In genomic region chr19:49803529-49803856, GRCh38 we compare ENCODE assay signal across 15 cellular contexts. TPM values are rescaled to one million over a fixed set of nuclear protein-coding genes. Genes with fewer than 3 reads are reported as not detected.
"Had no signal": no experiment of that assay in that cellular context is flagged by ENCODE, and none has a peak within 500 bp of the region (broad histone marks: within the 10 kb centered on the region; RNA-seq: fewer than 3 reads in every experiment).

No MANE protein-coding gene starts in this region.

- ATAC-seq: activated CD4-positive, alpha-beta T cell treated with anti-CD3 and anti-CD28 coated beads for 36 hours; stimulated activated memory B cell treated with anti-CD40 and anti-IgM and Interleukin-4, amounts not matched to agents 10 μg/mL and 1 μg/mL and 100 μg/mL, for 72 hours had no signal

- H3K9me3 Mint-ChIP-seq: immature natural killer cell; naive B cell; stimulated activated memory B cell treated with anti-CD40 and anti-IgM and Interleukin-4, amounts not matched to agents 10 μg/mL and 1 μg/mL and 100 μg/mL, for 72 hours; T-helper 2 cell treated with Interferon-gamma antibody and Interleukin-4, amounts not matched to agents 5 μg/mL and 100 μg/mL, for 36 hours had no signal

- H3K4me3 Mint-ChIP-seq: activated CD4-positive, alpha-beta T cell treated with anti-CD3 and anti-CD28 coated beads for 36 hours; activated naive CD8-positive, alpha-beta T cell; immature natural killer cell; naive B cell; stimulated activated memory B cell treated with anti-CD40 and anti-IgM and Interleukin-4, amounts not matched to agents 10 μg/mL and 1 μg/mL and 100 μg/mL, for 72 hours; T-helper 2 cell treated with Interferon-gamma antibody and Interleukin-4, amounts not matched to agents 5 μg/mL and 100 μg/mL, for 36 hours had no signal

- H3K27me3 Mint-ChIP-seq: activated CD4-positive, alpha-beta T cell treated with anti-CD3 and anti-CD28 coated beads for 36 hours; activated naive CD8-positive, alpha-beta T cell; naive B cell; stimulated activated memory B cell treated with anti-CD40 and anti-IgM and Interleukin-4, amounts not matched to agents 10 μg/mL and 1 μg/mL and 100 μg/mL, for 72 hours had no signal

- H3K27me3 ChIP-seq: sigmoid colon had no signal

- DNase-seq: activated CD4-positive, alpha-beta T cell treated with anti-CD3 and anti-CD28 coated beads for 36 hours; activated CD4-positive, alpha-beta T cell treated with anti-CD3 and anti-CD28 coated beads, Interleukin-2, amount 50 U/mL, for 48 hours; activated gamma-delta T cell treated with Interleukin-2 at 50 U/mL for 16 hours; immature natural killer cell; kidney glomerular epithelial cell; left ventricle myocardium inferior; naive B cell; sigmoid colon; stimulated activated CD4-positive, alpha-beta T cell treated with anti-CD3 and anti-CD28 coated beads, Interleukin-4, amount 100 ng/mL, for 24 hours had no signal

- H3K9me3 ChIP-seq: left ventricle myocardium inferior, sigmoid colon had no signal

- H3K36me3 Mint-ChIP-seq: activated naive CD8-positive, alpha-beta T cell had no signal

- H3K27ac Mint-ChIP-seq: activated CD4-positive, alpha-beta T cell treated with anti-CD3 and anti-CD28 coated beads for 36 hours; activated naive CD8-positive, alpha-beta T cell; stimulated activated memory B cell treated with anti-CD40 and anti-IgM and Interleukin-4, amounts not matched to agents 10 μg/mL and 1 μg/mL and 100 μg/mL, for 72 hours; T-helper 2 cell treated with Interferon-gamma antibody and Interleukin-4, amounts not matched to agents 5 μg/mL and 100 μg/mL, for 36 hours had no signal

RNA-seq across cellular contexts. Expression of gene TSKS, which starts 40.4 kb away (rescaled TPM):
- total RNA-seq: dermis microvascular lymphatic vessel endothelial cell, frontal cortex, renal cortical epithelial cell had no signal
